7 cellular contexts compared by ENCODE assay signal in the genomic region with DNA sequence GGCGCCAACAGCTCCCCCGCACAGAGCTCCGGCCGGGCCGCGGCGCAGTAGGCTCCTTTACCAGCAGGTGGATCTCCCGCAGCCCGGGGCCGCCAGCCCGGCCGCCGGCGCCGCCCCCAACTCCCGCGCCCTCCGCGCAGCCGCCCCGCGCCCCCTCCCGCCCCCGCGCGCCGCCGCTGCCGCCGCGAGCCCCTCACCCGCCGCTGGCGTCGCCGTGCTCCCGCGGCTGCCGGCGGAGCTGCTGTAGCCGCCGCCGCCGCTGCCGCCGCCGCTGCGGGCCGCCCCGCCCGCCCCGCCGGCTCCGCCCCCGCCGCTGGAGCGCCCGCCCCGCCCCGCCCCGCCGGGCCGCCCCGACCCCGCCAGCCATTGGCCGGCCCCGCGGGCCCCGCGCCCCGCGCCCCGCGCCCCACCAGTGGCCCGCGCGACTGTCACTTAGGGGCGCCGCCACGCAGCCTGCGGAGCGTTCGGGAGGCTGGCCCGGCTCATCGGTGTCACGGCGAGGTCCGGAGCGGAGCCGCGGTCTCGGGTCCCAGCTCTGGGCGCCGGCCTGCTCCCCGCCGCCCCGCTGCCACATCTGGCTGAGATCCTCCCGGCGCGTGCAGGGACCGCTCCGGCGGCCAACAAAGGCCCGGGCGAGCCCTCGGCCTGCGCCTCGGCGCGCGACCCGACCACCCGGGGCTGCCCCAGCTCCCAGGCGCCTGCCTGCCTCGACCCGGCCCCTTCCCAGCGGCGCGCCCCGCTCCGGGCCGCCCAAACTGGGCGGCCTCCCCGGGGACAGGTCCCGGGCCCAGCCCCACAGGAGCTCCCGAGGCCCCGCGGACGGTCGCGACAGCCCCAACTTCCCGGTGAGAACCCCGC. TPM values are rescaled to one million over a fixed set of nuclear protein-coding genes. Genes with fewer than 3 reads are reported as not detected.
DNase-seq lines count a peak whose midpoint lies in the region; FAIRE-seq and TF ChIP-seq lines count a peak whose summit lies in the region.

Gene MGAT4A (minus strand): TSS at position 282 of the 858 bp plus-strand sequence. CDS start 4,800 bp downstream, outside the sequence.

- 2% methylated on average over 9 to 13 of the region's 133 CpGs for whole genome bisulfite sequencing in lower leg skin, 2 donors

- FAIRE-seq in GM12892 (lab: Jason Lieb, UNC), result no peak

- no peak for TF ChIP-seq CTCF in coronary artery (IDR thresholded peaks at IDR 0.05)
- no peak for TF ChIP-seq CTCF in lower leg skin (IDR thresholded peaks at IDR 0.05)

- H3K4me3 ChIP-seq in coronary artery (peak within 1 kb of the TSS; percentile 92), lower leg skin (ENCODE audit: low read depth, poor library complexity, severe bottlenecking) (peak within 1 kb of the TSS; percentile 67)

- peak within 1 kb of the TSS; percentile 85 to 93 for H3K27ac ChIP-seq in coronary artery

- intact Hi-C loops in lower leg skin (cut with DNase I; ENCODE audit: low total_unique reads), result no loop called here

- peak; percentile 64 for DNase-seq in GM12892 (ENCODE audit: insufficient read length)
- peak; percentile 5 for DNase-seq in HCEC 1CT
- peak; percentile 68 for DNase-seq in NCI-H1092 (lab: John Stamatoyannopoulos, UW)
- DNase-seq in activated CD4-positive, alpha-beta T cell treated with anti-CD3 and anti-CD28 coated beads for 4 hours, result peak; percentile 63 to 67
- DNase-seq in coronary artery (ENCODE audit: low spot score), result peak; percentile 87
- peak; percentile 34 to 93 for DNase-seq in lower leg skin (ENCODE audit: low spot score in 2 of 2)
- peak; percentile 68 to 78 for DNase-seq in stimulated activated CD4-positive, alpha-beta T cell treated with anti-CD3 and anti-CD28 coated beads, Interleukin-4, amount 100 ng/mL, for 4 hours

- TF ChIP-seq POLR2A in GM12892 (IDR thresholded peaks at IDR 0.05; ENCODE audit: low read depth, low read length) (peak; percentile 69; the same call in 1 of the 2 replicates), lower leg skin (IDR thresholded peaks at IDR 0.05) (no peak)

RNA-seq across cellular contexts. Expression of gene MGAT4A, which starts in this region (rescaled TPM):
- polyA plus RNA-seq in GM12892 (2012; ENCODE audit: missing spikeins), result 20.5 TPM
- 10 to 100 TPM in 3 of 4 donors, 1 to 10 TPM in 1; 7.3 to 24.9 (median 14.2) TPM for total RNA-seq in lower leg skin

Comparison
In these comparisons a context has a peak if more than half of its experiments do, and no peak if none do; other contexts are left out.
1. Peak in every context shown above with its lines: DNase-seq, H3K4me3 ChIP-seq and H3K27ac ChIP-seq.
2. DNase-seq: peak in every context shown above with its lines; median percentile 87 in coronary artery; 73 in stimulated activated CD4-positive, alpha-beta T cell treated with anti-CD3 and anti-CD28 coated beads, Interleukin-4, amount 100 ng/mL, for 4 hours; 68 in NCI-H1092; 65 in activated CD4-positive, alpha-beta T cell treated with anti-CD3 and anti-CD28 coated beads for 4 hours; 64 in GM12892; 64 in lower leg skin; 5 in HCEC 1CT.